ENCODE assay signal across 25 cellular contexts in genomic region chr3:52874160-52874701, GRCh38. TPM values are rescaled to one million over a fixed set of nuclear protein-coding genes. Genes with fewer than 3 reads are reported as not detected.
DNase-seq lines count a peak whose midpoint lies in the region; ATAC-seq and TF ChIP-seq lines count a peak whose summit lies in the region.
"Had no signal": no experiment of that assay in that cellular context is flagged by ENCODE, and none has a peak within 500 bp of the region (broad histone marks: within the 10 kb centered on the region; RNA-seq: fewer than 3 reads in every experiment).

No MANE protein-coding gene starts in this region.

- no peaks in the 10 kb centered on the region for H3K27me3 ChIP-seq in ascending aorta
- H3K27me3 ChIP-seq: adrenal gland, heart right ventricle, Peyer's patch, SJSA1 had no signal

- DNase-seq in OCI-M1 (lab: John Stamatoyannopoulos, UW) (peak; percentile 46), mucosa of descending colon (no peak), ascending aorta (ENCODE audit: low spot score in 2 of 2) (no peak)
- DNase-seq: activated CD4-positive, alpha-beta memory T cell treated with anti-CD3 and anti-CD28 coated beads, Interleukin-2, amount 10 ng/mL, durations not matched to agents 7 days and 5 days; activated T-cell treated with anti-CD3 and anti-CD28 coated beads, Interleukin-2, amount 50 U/mL, for 48 hours; adrenal gland; DMS79; heart right ventricle; left ventricle myocardium inferior; NCI-H1105; NCI-H2081; NK-92 treated with Interleukin-12 subunit alpha and Interleukin-12 subunit beta, amount 100 ng/mL, for 24 hours; Peyer's patch; psoas muscle; stimulated activated CD4-positive, alpha-beta T cell treated with anti-CD3 and anti-CD28 coated beads, Interleukin-2, amount 100 ng/mL, for 24 hours; trophoblast cell had no signal

- ATAC-seq in GM18861 (IDR thresholded peaks at IDR 0.05; ENCODE audit: unreplicated experiment) = peak; percentile 50
- peak; percentile 39 for ATAC-seq in GM19468 (IDR thresholded peaks at IDR 0.05; ENCODE audit: extremely low read depth, unreplicated experiment)
- peak; percentile 48 for ATAC-seq in mucosa of descending colon
- no peak for ATAC-seq in GM19328 (IDR thresholded peaks at IDR 0.05; ENCODE audit: unreplicated experiment)
- ATAC-seq in HG03469 (IDR thresholded peaks at IDR 0.05; ENCODE audit: unreplicated experiment) = no peak
- ATAC-seq: heart right ventricle had no signal

- H3K4me1 ChIP-seq in mucosa of descending colon (ENCODE audit: low read depth) (peaks cover 8% of the 10 kb centered on the region), ascending aorta (peaks cover 0 to 4% of the 10 kb centered on the region in 2 donors)
- H3K4me1 ChIP-seq: left ventricle myocardium inferior had no signal

- H3K36me3 ChIP-seq in mucosa of descending colon (ENCODE audit: low read depth) = no peaks in the 10 kb centered on the region
- H3K36me3 ChIP-seq in ascending aorta = peaks cover 0 to 4% of the 10 kb centered on the region in 2 donors
- H3K36me3 ChIP-seq: adrenal gland, Peyer's patch, SJSA1 had no signal

- no peaks in the 10 kb centered on the region for H3K9me3 ChIP-seq in mucosa of descending colon
- no peaks in the 10 kb centered on the region for H3K9me3 ChIP-seq in ascending aorta
- H3K9me3 ChIP-seq: adrenal gland, heart right ventricle, left ventricle myocardium inferior, Peyer's patch, psoas muscle, SJSA1 had no signal

- no peak overlapping the region for H3K27ac ChIP-seq in ascending aorta
- H3K27ac ChIP-seq: adrenal gland, heart right ventricle, left ventricle myocardium inferior, Peyer's patch, psoas muscle, SJSA1, VCaP had no signal

- intact Hi-C loops in mucosa of descending colon (cut with DNase I, micrococcal nuclease) (no loop called here), ascending aorta (cut with DNase I) (no loop called here)

- no peak overlapping the region for H3K4me3 ChIP-seq in mucosa of descending colon
- H3K4me3 ChIP-seq in ascending aorta = no peak overlapping the region
- H3K4me3 ChIP-seq: adrenal gland, heart right ventricle, left ventricle myocardium inferior, Peyer's patch, psoas muscle, SJSA1, skin epidermis had no signal

- no peak for TF ChIP-seq CTCF in mucosa of descending colon (IDR thresholded peaks at IDR 0.05)
- TF ChIP-seq CTCF in ascending aorta (IDR thresholded peaks at IDR 0.05) = no peak

RNA-seq across cellular contexts. Expression of gene STIMATE, which starts 23.1 kb away (rescaled TPM):
- total RNA-seq in mucosa of descending colon (10 to 100 TPM in 2 of 3 donors, 1 to 10 TPM in 1; 9.3 to 14.8 (median 11.1) TPM), ascending aorta (18.9 TPM)

RNA-seq across cellular contexts. Expression of gene MUSTN1, which starts 39.4 kb away (rescaled TPM):
- 1 to 10 TPM; 1.9 to 5.3 (median 4.0) TPM for total RNA-seq in mucosa of descending colon
- total RNA-seq in ascending aorta = 132 TPM
- total RNA-seq: bronchial epithelial cell, HT1080, SJSA1 had no signal

RNA-seq across cellular contexts. Expression of gene ITIH4, which starts 43.8 kb away (rescaled TPM):
- total RNA-seq in mucosa of descending colon (1 to 10 TPM; 1.9 to 6.0 (median 4.3) TPM), ascending aorta (9.8 TPM)
- total RNA-seq: HT1080, SJSA1 had no signal

Comparison
In these comparisons a context has a peak if more than half of its experiments do, and no peak if none do; other contexts are left out.
1. ATAC-seq: peak in GM18861 (single experiment), GM19468 (single experiment) and mucosa of descending colon (single experiment); none in GM19328 (single experiment) and HG03469 (single experiment).
2. RNA of gene MUSTN1, which starts 39.4 kb away (total RNA-seq): 132 TPM in ascending aorta (single experiment); 1.9 to 5.3 TPM in mucosa of descending colon; every median in the first group is over 10 times any median in the second.